In the genomic region with DNA sequence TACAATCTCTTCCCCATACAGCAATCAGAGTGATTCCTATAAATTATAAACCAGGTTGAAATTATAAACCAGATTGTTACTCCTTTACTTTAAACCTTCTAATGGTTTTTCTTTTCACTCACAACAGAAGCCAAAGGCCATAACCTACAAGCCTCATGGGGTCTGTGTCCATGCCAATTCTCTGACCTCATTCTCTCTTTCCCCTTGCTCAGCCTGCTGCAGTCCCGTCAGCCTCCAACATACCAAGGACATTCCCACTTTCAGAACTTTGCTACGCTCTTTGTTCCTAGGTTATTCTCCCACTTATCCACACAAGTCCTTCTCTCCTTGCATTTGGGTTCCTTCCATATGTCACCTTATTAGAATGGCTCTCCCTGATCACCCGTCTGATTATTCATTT, we compare ENCODE assay signal across 2 cellular contexts.
TF ChIP-seq lines count a peak whose summit lies in the region.

No MANE protein-coding gene starts in this region.

TF ChIP-seq in IMR-90, 13 proteins besides CTCF, POLR2A, EP300 and RAD21:
- TF ChIP-seq MAZ (IDR thresholded peaks at IDR 0.05; ENCODE audit: borderline replicate concordance, low read depth, low read length) (no peak), ELK1 (IDR thresholded peaks at IDR 0.05; ENCODE audit: borderline replicate concordance, low read depth, low read length) (no peak), USF2 (IDR thresholded peaks at IDR 0.05; ENCODE audit: low read depth, low read length) (no peak), MAFK (IDR thresholded peaks at IDR 0.05; ENCODE audit: low read depth, low read length) (no peak), RCOR1 (IDR thresholded peaks at IDR 0.05; ENCODE audit: insufficient replicate concordance, low read length) (no peak), MXI1 (IDR thresholded peaks at IDR 0.05; ENCODE audit: borderline replicate concordance, low read depth, low read length) (no peak), NFE2L2 (IDR thresholded peaks at IDR 0.05; ENCODE audit: low read depth, low read length) (no peak), CHD1 (IDR thresholded peaks at IDR 0.05; ENCODE audit: low read depth, low read length) (no peak), FOS (IDR thresholded peaks at IDR 0.05; ENCODE audit: low read depth, low read length) (no peak)
TF ChIP-seq in IMR-90: peak in this region for 0.

TF ChIP-seq in WTC11, 78 proteins besides CTCF, POLR2A, EP300 and RAD21:
- TF ChIP-seq, protein P1, sequence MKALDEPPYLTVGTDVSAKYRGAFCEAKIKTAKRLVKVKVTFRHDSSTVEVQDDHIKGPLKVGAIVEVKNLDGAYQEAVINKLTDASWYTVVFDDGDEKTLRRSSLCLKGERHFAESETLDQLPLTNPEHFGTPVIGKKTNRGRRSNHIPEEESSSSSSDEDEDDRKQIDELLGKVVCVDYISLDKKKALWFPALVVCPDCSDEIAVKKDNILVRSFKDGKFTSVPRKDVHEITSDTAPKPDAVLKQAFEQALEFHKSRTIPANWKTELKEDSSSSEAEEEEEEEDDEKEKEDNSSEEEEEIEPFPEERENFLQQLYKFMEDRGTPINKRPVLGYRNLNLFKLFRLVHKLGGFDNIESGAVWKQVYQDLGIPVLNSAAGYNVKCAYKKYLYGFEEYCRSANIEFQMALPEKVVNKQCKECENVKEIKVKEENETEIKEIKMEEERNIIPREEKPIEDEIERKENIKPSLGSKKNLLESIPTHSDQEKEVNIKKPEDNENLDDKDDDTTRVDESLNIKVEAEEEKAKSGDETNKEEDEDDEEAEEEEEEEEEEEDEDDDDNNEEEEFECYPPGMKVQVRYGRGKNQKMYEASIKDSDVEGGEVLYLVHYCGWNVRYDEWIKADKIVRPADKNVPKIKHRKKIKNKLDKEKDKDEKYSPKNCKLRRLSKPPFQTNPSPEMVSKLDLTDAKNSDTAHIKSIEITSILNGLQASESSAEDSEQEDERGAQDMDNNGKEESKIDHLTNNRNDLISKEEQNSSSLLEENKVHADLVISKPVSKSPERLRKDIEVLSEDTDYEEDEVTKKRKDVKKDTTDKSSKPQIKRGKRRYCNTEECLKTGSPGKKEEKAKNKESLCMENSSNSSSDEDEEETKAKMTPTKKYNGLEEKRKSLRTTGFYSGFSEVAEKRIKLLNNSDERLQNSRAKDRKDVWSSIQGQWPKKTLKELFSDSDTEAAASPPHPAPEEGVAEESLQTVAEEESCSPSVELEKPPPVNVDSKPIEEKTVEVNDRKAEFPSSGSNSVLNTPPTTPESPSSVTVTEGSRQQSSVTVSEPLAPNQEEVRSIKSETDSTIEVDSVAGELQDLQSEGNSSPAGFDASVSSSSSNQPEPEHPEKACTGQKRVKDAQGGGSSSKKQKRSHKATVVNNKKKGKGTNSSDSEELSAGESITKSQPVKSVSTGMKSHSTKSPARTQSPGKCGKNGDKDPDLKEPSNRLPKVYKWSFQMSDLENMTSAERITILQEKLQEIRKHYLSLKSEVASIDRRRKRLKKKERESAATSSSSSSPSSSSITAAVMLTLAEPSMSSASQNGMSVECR (CRISPR knock-in tag; IDR thresholded peaks at IDR 0.05; ENCODE audit: borderline replicate concordance) = no peak
- TF ChIP-seq CREM (CRISPR knock-in tag; IDR thresholded peaks at IDR 0.05) (no peak), ETV6 (CRISPR knock-in tag; IDR thresholded peaks at IDR 0.05) (no peak), ZMAT4 (CRISPR knock-in tag; IDR thresholded peaks at IDR 0.05) (no peak), PRRX2 (CRISPR knock-in tag; IDR thresholded peaks at IDR 0.05) (no peak), ZNF317 (CRISPR knock-in tag; IDR thresholded peaks at IDR 0.05; ENCODE audit: borderline replicate concordance, low read depth) (no peak)
- TF ChIP-seq, protein P2, sequence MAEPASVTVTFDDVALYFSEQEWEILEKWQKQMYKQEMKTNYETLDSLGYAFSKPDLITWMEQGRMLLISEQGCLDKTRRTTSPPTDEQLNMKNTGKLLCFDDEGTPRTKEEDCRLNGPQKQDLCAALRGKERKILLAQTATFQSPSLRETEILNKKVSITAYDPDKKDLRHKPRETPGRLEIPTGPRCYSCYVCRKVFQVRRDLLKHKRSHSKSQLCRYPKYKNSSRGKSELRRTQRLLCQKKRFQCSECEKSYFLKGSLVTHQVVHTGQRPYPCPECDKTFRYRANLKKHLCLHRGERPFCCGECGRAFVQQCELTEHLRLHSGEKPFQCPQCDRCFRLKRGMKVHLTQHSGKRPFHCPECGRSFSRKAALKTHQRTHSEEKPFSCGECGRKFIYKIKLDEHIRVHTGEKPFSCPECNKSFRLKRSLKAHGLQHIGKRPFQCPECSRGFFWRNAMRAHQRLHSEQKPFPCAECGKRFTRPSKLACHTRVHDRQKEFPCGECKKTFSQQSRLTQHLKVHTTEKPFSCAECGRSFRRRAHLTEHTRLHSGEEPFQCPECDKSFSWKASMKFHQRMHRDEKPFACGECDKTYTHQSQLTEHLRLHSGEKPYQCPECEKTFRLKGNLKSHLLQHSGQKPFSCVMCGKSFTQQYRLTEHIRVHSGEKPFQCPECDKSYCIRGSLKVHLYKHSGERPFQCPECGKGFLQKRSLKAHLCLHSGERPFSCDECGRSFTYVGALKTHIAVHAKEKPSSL (CRISPR knock-in tag; conservative IDR thresholded peaks at IDR 0.05) = no peak
- TF ChIP-seq, protein P3, sequence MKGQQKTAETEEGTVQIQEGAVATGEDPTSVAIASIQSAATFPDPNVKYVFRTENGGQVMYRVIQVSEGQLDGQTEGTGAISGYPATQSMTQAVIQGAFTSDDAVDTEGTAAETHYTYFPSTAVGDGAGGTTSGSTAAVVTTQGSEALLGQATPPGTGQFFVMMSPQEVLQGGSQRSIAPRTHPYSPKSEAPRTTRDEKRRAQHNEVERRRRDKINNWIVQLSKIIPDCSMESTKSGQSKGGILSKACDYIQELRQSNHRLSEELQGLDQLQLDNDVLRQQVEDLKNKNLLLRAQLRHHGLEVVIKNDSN (CRISPR knock-in tag; IDR thresholded peaks at IDR 0.05) = no peak
